Comparison of ENCODE assay signal across 8 cellular contexts in genomic region chr10:96043895-96044580, GRCh38. TPM values are rescaled to one million over a fixed set of nuclear protein-coding genes. Genes with fewer than 3 reads are reported as not detected.
DNase-seq lines count a peak whose midpoint lies in the region; ATAC-seq lines count a peak whose summit lies in the region.

No MANE protein-coding gene starts in this region.

- ATAC-seq in GM18511 (IDR thresholded peaks at IDR 0.05; ENCODE audit: unreplicated experiment) = peak; percentile 43
- ATAC-seq in HG03025 (IDR thresholded peaks at IDR 0.05; ENCODE audit: low FRiP score, unreplicated experiment) = peak; percentile 24

- H4K5ac ChIP-seq in mesendoderm (ENCODE audit: low read length) = no peak overlapping the region

- H3K4ac ChIP-seq in mesendoderm (ENCODE audit: low read depth, low read length) = peak overlapping the region; percentile 95

- peak overlapping the region; percentile 81 for H3K27ac ChIP-seq in mesendoderm (ENCODE audit: low read depth, low read length)

- H3K9ac ChIP-seq in endocrine pancreas (ENCODE audit: control insufficient read depth, insufficient read depth, low read length) (peak overlapping the region; percentile 79), mesendoderm (ENCODE audit: low read length) (peak overlapping the region; percentile 92)

- H2AK5ac ChIP-seq in mesendoderm (ENCODE audit: low read length) = no peak overlapping the region

- no peaks in the 10 kb centered on the region for H3K4me1 ChIP-seq in endocrine pancreas (ENCODE audit: control insufficient read depth, insufficient read depth, low read length)
- H3K4me1 ChIP-seq in mesendoderm (ENCODE audit: control insufficient read depth, low read depth, low read length) = no peaks in the 10 kb centered on the region

- H3K79me1 ChIP-seq in mesendoderm (ENCODE audit: low read length) = peaks cover 9% of the 10 kb centered on the region

- H2BK120ac ChIP-seq in mesendoderm (ENCODE audit: low read depth, low read length) = peak overlapping the region; percentile 17

- WGBS in mesendoderm (ENCODE audit: extremely low coverage, insufficient coverage, low lambda C conversion rate) = no CpG with 5 or more reads among the region's 56 CpGs

- H3K79me2 ChIP-seq in mesendoderm (ENCODE audit: control insufficient read depth, insufficient read depth, low read length) = peaks cover 35% of the 10 kb centered on the region

- H2BK15ac ChIP-seq in mesendoderm (replicated peaks; ENCODE audit: low read depth) = no peak overlapping the region

- peak overlapping the region; percentile 97 for H3K18ac ChIP-seq in mesendoderm (ENCODE audit: low read length)

- H2BK5ac ChIP-seq in mesendoderm (ENCODE audit: low read length) = peak overlapping the region; percentile 46

- no peaks in the 10 kb centered on the region for H3K36me3 ChIP-seq in endocrine pancreas (ENCODE audit: control insufficient read depth, insufficient read depth, low read length)
- no peaks in the 10 kb centered on the region for H3K36me3 ChIP-seq in mesendoderm (ENCODE audit: control insufficient read depth, insufficient read depth, low read length)

- no peaks in the 10 kb centered on the region for H3K9me3 ChIP-seq in endocrine pancreas (ENCODE audit: control insufficient read depth, low read length)

- DNase-seq in A172 (ENCODE audit: low spot score) (peak; percentile 32), NCI-H526 treated with DMSO at 0.1 percent for 48 hours (lab: John Stamatoyannopoulos, UW) (peak; percentile 32), mesendoderm (peak; percentile 67)
- peak; percentile 13 to 14 for DNase-seq in activated CD8-positive, alpha-beta memory T cell treated with anti-CD3 and anti-CD28 coated beads for 1 hour (ENCODE audit: extremely low read depth in 1 of 2, low read depth in 1 of 2)
- peak; percentile 19 for DNase-seq in stimulated activated CD8-positive, alpha-beta memory T cell treated with anti-CD3 and anti-CD28 coated beads, Interleukin-15, amount 100 ng/mL, for 24 hours (ENCODE audit: low read depth)

- peak overlapping the region; percentile 86 for H3K56ac ChIP-seq in mesendoderm (ENCODE audit: low read length)

- no peak overlapping the region for H3K23ac ChIP-seq in mesendoderm (ENCODE audit: low read length)

- H4K8ac ChIP-seq in mesendoderm (ENCODE audit: low read depth, low read length) = no peak overlapping the region

- H3K4me2 ChIP-seq in mesendoderm (ENCODE audit: low read length) = peak overlapping the region; percentile 53

- no peaks in the 10 kb centered on the region for H3K27me3 ChIP-seq in endocrine pancreas (ENCODE audit: control insufficient read depth, insufficient read depth, low read length)
- no peaks in the 10 kb centered on the region for H3K27me3 ChIP-seq in mesendoderm (ENCODE audit: insufficient read depth, low read length, poor library complexity)

- H3K4me3 ChIP-seq in endocrine pancreas (ENCODE audit: control insufficient read depth, insufficient read depth, low read length) (peak overlapping the region; percentile 55), mesendoderm (ENCODE audit: low read length) (peak overlapping the region; percentile 59)

RNA-seq across cellular contexts. Expression of gene CCNJ, which starts 0.7 kb away (rescaled TPM):
- 9.3 and 9.4 TPM in 2 replicates for total RNA-seq in A172 (2014; rRNA removed; shearing (Covaris generic))
- 24.9 TPM for polyA plus RNA-seq in mesendoderm (2013, experiment 1 of 2)
- 25.8 TPM for polyA plus RNA-seq in mesendoderm (2013, experiment 2 of 2)

Comparison
In these comparisons a context has a peak if more than half of its experiments do, and no peak if none do; other contexts are left out.
1. Peak in every context shown above with its lines: DNase-seq, ATAC-seq, H3K4me3 ChIP-seq and H3K27ac ChIP-seq.
2. DNase-seq: peak in every context shown above with its lines; median percentile 67 in mesendoderm; 32 in A172; 32 in NCI-H526 treated with DMSO at 0.1 percent for 48 hours; 19 in stimulated activated CD8-positive, alpha-beta memory T cell treated with anti-CD3 and anti-CD28 coated beads, Interleukin-15, amount 100 ng/mL, for 24 hours; 14 in activated CD8-positive, alpha-beta memory T cell treated with anti-CD3 and anti-CD28 coated beads for 1 hour.